Comparison of ENCODE assay signal across 9 cellular contexts in genomic region chr13:95275322-95276118, GRCh38. TPM values are rescaled to one million over a fixed set of nuclear protein-coding genes. Genes with fewer than 3 reads are reported as not detected.
A peak's percentile ranks its signal among the peaks of the same experiment; 100 is the strongest.
DNase-seq lines count a peak whose midpoint lies in the region; ATAC-seq, FAIRE-seq and TF ChIP-seq lines count a peak whose summit lies in the region.
"Had no signal": no experiment of that assay in that cellular context is flagged by ENCODE, and none has a peak within 500 bp of the region (broad histone marks: within the 10 kb centered on the region; RNA-seq: fewer than 3 reads in every experiment).

No MANE protein-coding gene starts in this region.

- H3K27me3 ChIP-seq in SK-N-SH (ENCODE audit: insufficient read depth), result no peaks in the 10 kb centered on the region
- no peaks in the 10 kb centered on the region for H3K27me3 ChIP-seq in HepG2 (ENCODE audit: control insufficient read depth in 1 of 2, insufficient read depth in 2 of 2, low read length in 2 of 2)
- H3K27me3 ChIP-seq in upper lobe of right lung, result no peaks in the 10 kb centered on the region
- H3K27me3 ChIP-seq in gastrocnemius medialis, result no peaks in the 10 kb centered on the region

- peak overlapping the region; percentile 40; the same call in 1 of the 2 replicates for H3K27ac Mint-ChIP-seq in WTC11
- H3K27ac Mint-ChIP-seq: activated naive CD4-positive, alpha-beta T cell treated with anti-CD3 and anti-CD28 coated beads, Interleukin-2, amount 10 ng/mL, durations not matched to agents 7 days and 5 days had no signal

- H3K27ac ChIP-seq in SK-N-SH (ENCODE audit: low read depth in 2 of 2, low read length in 1 of 2), result no peak overlapping the region
- H3K27ac ChIP-seq in HepG2 (ENCODE audit: extremely low read length, insufficient read depth, low read length), result no peak overlapping the region
- peak overlapping the region; percentile 47 for H3K27ac ChIP-seq in upper lobe of right lung
- peak overlapping the region in 1 of 4 donors; percentile 93 for H3K27ac ChIP-seq in gastrocnemius medialis

- H3K79me2 ChIP-seq in SK-N-SH (ENCODE audit: insufficient read depth) (peaks cover 43% of the 10 kb centered on the region), HepG2 (ENCODE audit: insufficient read depth, low read length) (no peaks in the 10 kb centered on the region)

- no TSS peak for BruUV-seq in HepG2 (replicated peaks; lab: Mats Ljungman, UMichigan)

- H2AFZ ChIP-seq in SK-N-SH (ENCODE audit: low read depth) (no peak overlapping the region), HepG2 (ENCODE audit: low read length) (no peak overlapping the region)

- in situ Hi-C loops in HepG2 (cut with HindIII; ENCODE audit: extremely low pct_ligation_motif_present, low pct_unique_long_range_greater_than_20kb), result no loop called here
- in situ Hi-C loops in gastrocnemius medialis (cut with MboI; ENCODE audit: low sequenced_read_pairs in 4 of 4), result no loop called here

- H3K4me2 ChIP-seq in SK-N-SH (no peak overlapping the region), HepG2 (ENCODE audit: low read depth, low read length) (no peak overlapping the region)

- no peaks in the 10 kb centered on the region for H3K36me3 ChIP-seq in SK-N-SH (replicated peaks in 1 of 2; ENCODE audit: control insufficient read depth in 1 of 2, insufficient read depth in 2 of 2, low read length in 1 of 2)
- H3K36me3 ChIP-seq in HepG2 (replicated peaks in 1 of 2; ENCODE audit: control insufficient read depth in 1 of 2, insufficient read depth in 2 of 2, low read length in 2 of 2), result no peaks in the 10 kb centered on the region
- H3K36me3 ChIP-seq in upper lobe of right lung, result no peaks in the 10 kb centered on the region
- no peaks in the 10 kb centered on the region for H3K36me3 ChIP-seq in gastrocnemius medialis

- no peak overlapping the region for H3K4me3 Mint-ChIP-seq in WTC11
- H3K4me3 Mint-ChIP-seq: activated naive CD4-positive, alpha-beta T cell treated with anti-CD3 and anti-CD28 coated beads, Interleukin-2, amount 10 ng/mL, durations not matched to agents 7 days and 5 days had no signal

- FAIRE-seq in HepG2 (lab: Jason Lieb, UNC), result peak; percentile 48

- TF ChIP-seq CTCF in SK-N-SH (IDR thresholded peaks at IDR 0.05) (no peak), WTC11 (IDR thresholded peaks at IDR 0.05) (no peak), HepG2 (CRISPR knock-in tag; IDR thresholded peaks at IDR 0.05) (no peak), upper lobe of right lung (IDR thresholded peaks at IDR 0.05) (no peak), gastrocnemius medialis (IDR thresholded peaks at IDR 0.05 in 4 of 5, conservative IDR thresholded peaks at IDR 0.05 in 1 of 5) (no peak)

- intact Hi-C loops in HepG2 (cut with micrococcal nuclease; ENCODE audit: unreplicated experiment), result loop anchor here (1.0 kb wide), 1 partner anchor 40 kb away; no protein-coding TSS in a partner anchor
- intact Hi-C loops in upper lobe of right lung (cut with DNase I), result no loop called here
- intact Hi-C loops in gastrocnemius medialis (cut with DNase I; ENCODE audit: low total_unique reads), result no loop called here

- no peak overlapping the region for H3K4me3 ChIP-seq in SK-N-SH (ENCODE audit: low read depth in 2 of 2, low read length in 1 of 2)
- no peak overlapping the region for H3K4me3 ChIP-seq in HepG2 (replicated peaks in 1 of 3; ENCODE audit: insufficient read depth in 1 of 3, low read depth in 2 of 3, low read length in 3 of 3)
- no peak overlapping the region for H3K4me3 ChIP-seq in upper lobe of right lung
- no peak overlapping the region for H3K4me3 ChIP-seq in gastrocnemius medialis

- DNase-seq in SK-N-SH (no peak), WTC11 (ENCODE audit: low spot score) (no peak), HepG2 (ENCODE audit: low spot score) (peak; percentile 73), upper lobe of right lung (no peak), gastrocnemius medialis (no peak)
- no peak for DNase-seq in NK-92 treated with Interleukin-12 subunit alpha and Interleukin-12 subunit beta, amount 100 ng/mL, for 24 hours (lab: John Stamatoyannopoulos, UW)
- DNase-seq: activated naive CD4-positive, alpha-beta T cell treated with anti-CD3 and anti-CD28 coated beads, Interleukin-2, amount 10 ng/mL, durations not matched to agents 7 days and 5 days had no signal

- no peaks in the 10 kb centered on the region for H3F3A ChIP-seq in SK-N-SH (replicated peaks; ENCODE audit: insufficient read depth)

- TF ChIP-seq EP300 in SK-N-SH (IDR thresholded peaks at IDR 0.05; ENCODE audit: borderline replicate concordance in 1 of 2, low read depth in 1 of 2, low read length in 1 of 2) (no peak), HepG2 (IDR thresholded peaks at IDR 0.05; ENCODE audit: low read depth in 2 of 2, low read length in 2 of 2) (peak in 1 of 2 experiments; percentile 51; a peak in 1 of 4 replicates), HepG2 (CRISPR knock-in tag; IDR thresholded peaks at IDR 0.05; ENCODE audit: borderline replicate concordance) (no peak)

- ATAC-seq in SK-N-SH treated with all-trans-retinoic acid at 6 μM for 48 hours (peak; percentile 46), WTC11 (no peak), HepG2 (peak; percentile 21; the same call in 2 of the 3 replicates), upper lobe of right lung (no peak), gastrocnemius medialis (no peak), GM21423 (IDR thresholded peaks at IDR 0.05; ENCODE audit: unreplicated experiment) (no peak)

- POLR2A ChIA-PET in SK-N-SH (lab: Yijun Ruan, JAX), result no interaction called here
- POLR2A ChIA-PET in WTC11 (lab: Charles Lee), result no interaction called here
- POLR2A ChIA-PET in HepG2 (lab: Yijun Ruan, JAX), result interaction anchor here (1.8 kb wide), 1 partner anchor 21 kb away, joined by 4 read pairs; no protein-coding TSS in a partner anchor

- H3K4me1 Mint-ChIP-seq in WTC11, result peaks cover 15% of the 10 kb centered on the region
- H3K4me1 Mint-ChIP-seq: activated naive CD4-positive, alpha-beta T cell treated with anti-CD3 and anti-CD28 coated beads, Interleukin-2, amount 10 ng/mL, durations not matched to agents 7 days and 5 days had no signal

- 95% methylated on average over 4 of the region's 4 CpGs for WGBS in SK-N-SH (ENCODE audit: low lambda C conversion rate)
- 47% methylated on average over 4 of the region's 4 CpGs for WGBS in HepG2 (ENCODE audit: low lambda C conversion rate)

- CTCF ChIA-PET in SK-N-SH (lab: Yijun Ruan, JAX), result interaction anchor here (0.9 to 1.8 kb wide), 6 partner anchors 10 to 129 kb away, joined by 3 to 8 read pairs (median 4); no protein-coding TSS in a partner anchor
- CTCF ChIA-PET in WTC11 (lab: Charles Lee), result interaction anchor here (0.5 to 1.9 kb wide), 8 partner anchors 15 to 1684 kb away, joined by 3 to 8 read pairs (median 6); no protein-coding TSS in a partner anchor
- CTCF ChIA-PET in HepG2 (lab: Yijun Ruan, JAX; ENCODE audit: low intra/inter-chr PET ratio, low total read pairs), result no interaction called here

- H3K9me3 Mint-ChIP-seq in WTC11, result no peaks in the 10 kb centered on the region
- H3K9me3 Mint-ChIP-seq: activated naive CD4-positive, alpha-beta T cell treated with anti-CD3 and anti-CD28 coated beads, Interleukin-2, amount 10 ng/mL, durations not matched to agents 7 days and 5 days had no signal

- no peaks in the 10 kb centered on the region for H3K36me3 Mint-ChIP-seq in WTC11
- H3K36me3 Mint-ChIP-seq: activated naive CD4-positive, alpha-beta T cell treated with anti-CD3 and anti-CD28 coated beads, Interleukin-2, amount 10 ng/mL, durations not matched to agents 7 days and 5 days had no signal

- H3K9me2 ChIP-seq in SK-N-SH, result no peaks in the 10 kb centered on the region

- H3K9ac ChIP-seq in SK-N-SH (no peak overlapping the region), HepG2 (ENCODE audit: insufficient read depth, low read depth, low read length) (no peak overlapping the region)

- H3K9me3 ChIP-seq in SK-N-SH (no peaks in the 10 kb centered on the region), HepG2 (ENCODE audit: low read length) (no peaks in the 10 kb centered on the region), upper lobe of right lung (no peaks in the 10 kb centered on the region), gastrocnemius medialis (no peaks in the 10 kb centered on the region)

- H3K4me1 ChIP-seq in SK-N-SH (ENCODE audit: control insufficient read depth in 1 of 2, insufficient read depth in 2 of 2, low read depth in 1 of 2, low read length in 1 of 2) (peaks cover 6% of the 10 kb centered on the region in 2 experiments; a peak in 2 of 4 replicates), HepG2 (ENCODE audit: insufficient read depth, low read length) (peaks cover 44% of the 10 kb centered on the region), upper lobe of right lung (peaks cover 38% of the 10 kb centered on the region), gastrocnemius medialis (peaks cover 14 to 29% of the 10 kb centered on the region in 2 donors)

- TF ChIP-seq RAD21 in SK-N-SH (IDR thresholded peaks at IDR 0.05; ENCODE audit: low read length), result no peak
- TF ChIP-seq RAD21 in HepG2 (CRISPR knock-in tag; IDR thresholded peaks at IDR 0.05), result no peak

- H4K20me1 ChIP-seq in SK-N-SH (ENCODE audit: insufficient read depth), result no peaks in the 10 kb centered on the region
- no peaks in the 10 kb centered on the region; the same call in 1 of the 2 replicates for H4K20me1 ChIP-seq in HepG2 (ENCODE audit: insufficient read depth, low read length)

- TF ChIP-seq POLR2A in HepG2 (IDR thresholded peaks at IDR 0.05; ENCODE audit: insufficient read depth in 1 of 2, low read depth in 2 of 2, low read length in 2 of 2), result no peak
- TF ChIP-seq POLR2A in gastrocnemius medialis (IDR thresholded peaks at IDR 0.05), result no peak

- no peaks in the 10 kb centered on the region for H3K27me3 Mint-ChIP-seq in WTC11 (ENCODE audit: low read depth)
- H3K27me3 Mint-ChIP-seq: activated naive CD4-positive, alpha-beta T cell treated with anti-CD3 and anti-CD28 coated beads, Interleukin-2, amount 10 ng/mL, durations not matched to agents 7 days and 5 days had no signal

RNA-seq across cellular contexts. Expression of gene ABCC4, which starts 25.7 kb away (rescaled TPM):
- 7.8 and 10.3 TPM in 2 replicates for polyA plus RNA-seq in SK-N-SH (2012; rRNA removed)
- polyA plus RNA-seq in SK-N-SH (2012; cell fraction: cytosol; rRNA removed), result 11.5 TPM in 2 replicates
- polyA plus RNA-seq in SK-N-SH (2012; cell fraction: nucleus; rRNA removed), result 6.4 and 13.5 TPM in 2 replicates
- 7.2 to 7.8 TPM (median 7.2 TPM) in 3 replicates for total RNA-seq in WTC11 (2021)
- total RNA-seq in HepG2 (2016; rRNA removed; fragmentation: Illumina TruSeq; extraction: Trizol), result 9.6 and 11.3 TPM in 2 replicates
- total RNA-seq in HepG2 (2016; cell fraction: cytosol; rRNA removed; fragmentation: Illumina TruSeq; extraction: Trizol; ENCODE audit: low read depth), result 9.6 and 10.4 TPM in 2 replicates
- total RNA-seq in HepG2 (2016; cell fraction: insoluble cytoplasmic fraction; rRNA removed; fragmentation: Illumina TruSeq; extraction: Trizol), result 9.5 and 11.1 TPM in 2 replicates
- 8.4 and 8.8 TPM in 2 replicates for total RNA-seq in HepG2 (2016; cell fraction: membrane; rRNA removed; fragmentation: Illumina TruSeq; extraction: Trizol)
- 13.9 and 19.2 TPM in 2 replicates for total RNA-seq in HepG2 (2016; cell fraction: nucleus; rRNA removed; fragmentation: Illumina TruSeq; extraction: Trizol)
- 3.2 and 4.2 TPM in 2 replicates for polyA plus RNA-seq in HepG2 (2011; rRNA removed)
- polyA plus RNA-seq in HepG2 (2011; cell fraction: cytosol; rRNA removed), result 2.3 and 3.0 TPM in 2 replicates
- 2.0 and 2.6 TPM in 2 replicates for polyA plus RNA-seq in HepG2 (2011; cell fraction: nucleus; rRNA removed)
- polyA plus RNA-seq in HepG2 (2012), result 1.7 and 2.1 TPM in 2 replicates
- polyA plus RNA-seq in HepG2 (2016; cell fraction: cytosol; fragmentation: Illumina TruSeq; extraction: Trizol; ENCODE audit: low read depth), result 0.64 and 0.85 TPM in 2 replicates
- 5.0 and 5.3 TPM in 2 replicates for polyA plus RNA-seq in HepG2 (2016; cell fraction: insoluble cytoplasmic fraction; fragmentation: Illumina TruSeq; extraction: Trizol; ENCODE audit: low read depth)
- 2.2 and 2.4 TPM in 2 replicates for polyA plus RNA-seq in HepG2 (2016; cell fraction: membrane; fragmentation: Illumina TruSeq; extraction: Trizol; ENCODE audit: low read depth)
- polyA plus RNA-seq in HepG2 (2016; cell fraction: nucleus; fragmentation: Illumina TruSeq; extraction: Trizol; ENCODE audit: insufficient read depth, low read depth), result 7.8 and 8.1 TPM in 2 replicates
- 34.5 and 52.1 TPM in 2 replicates for polyA minus RNA-seq in HepG2 (2011; rRNA and poly(A)+ RNA removed; ENCODE audit: low replicate concordance)
- polyA minus RNA-seq in HepG2 (2011; cell fraction: cytosol; rRNA and poly(A)+ RNA removed), result 6.2 and 7.2 TPM in 2 replicates
- polyA minus RNA-seq in HepG2 (2011; cell fraction: nucleus; rRNA and poly(A)+ RNA removed), result 18.3 TPM in 2 replicates
- 28.1 TPM for total RNA-seq in upper lobe of right lung
- total RNA-seq in gastrocnemius medialis, result 10 to 100 TPM in 2 of 4 donors, 1 to 10 TPM in 2; 5.4 to 16.2 (median 11.9) TPM

Comparison
In these comparisons a context has a peak if more than half of its experiments do, and no peak if none do; other contexts are left out.
1. ATAC-seq: peak in SK-N-SH treated with all-trans-retinoic acid at 6 μM for 48 hours (single experiment) and HepG2 (single experiment); none in WTC11 (single experiment), upper lobe of right lung (single experiment), gastrocnemius medialis (0 of 2) and GM21423 (single experiment).